ENCODE assay signal across 14 cellular contexts in genomic region chrX:45843518-45843917, GRCh38.
A peak's percentile ranks its signal among the peaks of the same experiment; 100 is the strongest.
DNase-seq lines count a peak whose midpoint lies in the region; ATAC-seq and TF ChIP-seq lines count a peak whose summit lies in the region.
"Had no signal": no experiment of that assay in that cellular context is flagged by ENCODE, and none has a peak within 500 bp of the region (broad histone marks: within the 10 kb centered on the region; RNA-seq: fewer than 3 reads in every experiment).

No MANE protein-coding gene starts in this region.

- peak overlapping the region in 1 of 4 donors; percentile 11 for H3K27ac ChIP-seq in esophagus squamous epithelium
- H3K27ac ChIP-seq in uterus: no peak overlapping the region

- peaks cover 0 to 8% (median 0%) of the 10 kb centered on the region in 3 donors for H3K36me3 ChIP-seq in esophagus squamous epithelium
- H3K36me3 ChIP-seq in uterus: no peaks in the 10 kb centered on the region

- H3K9me3 ChIP-seq in esophagus squamous epithelium (no peaks in the 10 kb centered on the region), uterus (no peaks in the 10 kb centered on the region)

- no peak for ATAC-seq in HG03095 (IDR thresholded peaks at IDR 0.05; ENCODE audit: unreplicated experiment)
- ATAC-seq: stimulated activated naive B cell treated with anti-CD40 and anti-IgM and Interleukin-4, amounts not matched to agents 10 μg/mL and 1 μg/mL and 100 μg/mL, for 72 hours had no signal

- TF ChIP-seq POLR2A in esophagus squamous epithelium (IDR thresholded peaks at IDR 0.05) (no peak), uterus (IDR thresholded peaks at IDR 0.05) (no peak)

- H3K4me3 ChIP-seq in AG09309 (ENCODE audit: control insufficient read depth, low read depth, low read length) (no peak overlapping the region), esophagus squamous epithelium (no peak overlapping the region), uterus (no peak overlapping the region)
- H3K4me3 ChIP-seq: skin epidermis had no signal

- intact Hi-C loops in esophagus squamous epithelium (cut with DNase I): no loop called here
- intact Hi-C loops in uterus (cut with DNase I; ENCODE audit: low total_unique reads): no loop called here

- WGBS in esophagus squamous epithelium, 2 donors: 0 to 21% methylated on average over 1 of the region's 1 CpG

- peak; percentile 9 for TF ChIP-seq CTCF in AG09309 (IDR thresholded peaks at IDR 0.05; ENCODE audit: control insufficient read depth, insufficient read depth, low read depth, low read length, missing control alignments)
- peak in 4 of 6 experiments; percentile 6 to 19 (median 12) for TF ChIP-seq CTCF in esophagus squamous epithelium (IDR thresholded peaks at IDR 0.05)
- peak in 2 of 4 experiments; percentile 5 to 27 for TF ChIP-seq CTCF in uterus (IDR thresholded peaks at IDR 0.05)

- H3K27me3 ChIP-seq in esophagus squamous epithelium: no peaks in the 10 kb centered on the region
- no peaks in the 10 kb centered on the region for H3K27me3 ChIP-seq in uterus

- H3K4me1 ChIP-seq in esophagus squamous epithelium (peaks cover 0 to 32% (median 0%) of the 10 kb centered on the region in 3 donors), uterus (no peaks in the 10 kb centered on the region)

- DNase-seq in AG09309 (ENCODE audit: low read depth) (no peak), ELR (ENCODE audit: low read depth) (peak; percentile 44), RPMI7951 (ENCODE audit: low read depth) (peak; percentile 29), esophagus squamous epithelium (lab: John Stamatoyannopoulos, UW) (no peak), uterus (no peak), amygdala (lab: John Stamatoyannopoulos, UW) (no peak), NCI-H1436 treated with DMSO at 0.1 percent for 48 hours (lab: John Stamatoyannopoulos, UW) (no peak)
- DNase-seq: effector memory CD4-positive, alpha-beta T cell; GDM1; NCI-H1048; SHP77; stimulated activated naive B cell treated with anti-CD40 and anti-IgM and Interleukin-4, amounts not matched to agents 10 μg/mL and 1 μg/mL and 100 μg/mL, for 72 hours had no signal

Comparison
In these comparisons a context has a peak if more than half of its experiments do, and no peak if none do; other contexts are left out.
1. DNase-seq: peak in ELR (single experiment) and RPMI7951 (single experiment); none in AG09309 (single experiment), esophagus squamous epithelium (single experiment), uterus (0 of 2), amygdala (0 of 56) and NCI-H1436 treated with DMSO at 0.1 percent for 48 hours (single experiment).